Comparison of ENCODE assay signal across 33 cellular contexts in genomic region chr4:1255151-1255550, GRCh38. TPM values are rescaled to one million over a fixed set of nuclear protein-coding genes. Genes with fewer than 3 reads are reported as not detected.
DNase-seq lines count a peak whose midpoint lies in the region; ATAC-seq, FAIRE-seq and TF ChIP-seq lines count a peak whose summit lies in the region.
"Had no signal": no experiment of that assay in that cellular context is flagged by ENCODE, and none has a peak within 500 bp of the region (broad histone marks: within the 10 kb centered on the region; RNA-seq: fewer than 3 reads in every experiment).

No MANE protein-coding gene starts in this region.

- CTCF ChIA-PET in HepG2 (lab: Yijun Ruan, JAX; ENCODE audit: low intra/inter-chr PET ratio, low total read pairs): no interaction called here

- peaks cover 70% of the 10 kb centered on the region for H3K4me1 Mint-ChIP-seq in activated naive CD8-positive, alpha-beta T cell (ENCODE audit: low read depth)
- H3K4me1 Mint-ChIP-seq in activated naive CD8-positive, alpha-beta T cell treated with anti-CD3 and anti-CD28 coated beads for 36 hours: peaks cover 66% of the 10 kb centered on the region
- H3K4me1 Mint-ChIP-seq in osteocyte (ENCODE audit: unreplicated experiment): peaks cover 4% of the 10 kb centered on the region

- H3K27me3 ChIP-seq in HepG2 (ENCODE audit: control insufficient read depth in 1 of 2, insufficient read depth in 2 of 2, low read length in 2 of 2): no peaks in the 10 kb centered on the region
- H3K27me3 ChIP-seq: dorsolateral prefrontal cortex, right atrium auricular region, spleen, testis, vagina had no signal

- H3K27me3 Mint-ChIP-seq in activated naive CD8-positive, alpha-beta T cell: no peaks in the 10 kb centered on the region
- no peaks in the 10 kb centered on the region for H3K27me3 Mint-ChIP-seq in activated naive CD8-positive, alpha-beta T cell treated with anti-CD3 and anti-CD28 coated beads for 36 hours
- no peaks in the 10 kb centered on the region for H3K27me3 Mint-ChIP-seq in osteocyte (ENCODE audit: unreplicated experiment)
- H3K27me3 Mint-ChIP-seq: activated naive CD4-positive, alpha-beta T cell treated with anti-CD3 and anti-CD28 coated beads, Interleukin-2, amount 10 ng/mL, durations not matched to agents 7 days and 5 days; naive B cell; stimulated activated memory B cell treated with anti-CD40 and anti-IgM and Interleukin-4, amounts not matched to agents 10 μg/mL and 1 μg/mL and 100 μg/mL, for 72 hours had no signal

- H2AFZ ChIP-seq in HepG2 (ENCODE audit: low read length): no peak overlapping the region
- H2AFZ ChIP-seq: parathyroid adenoma had no signal

- in situ Hi-C loops in HepG2 (cut with HindIII; ENCODE audit: extremely low pct_ligation_motif_present, low pct_unique_long_range_greater_than_20kb): no loop called here

- no peaks in the 10 kb centered on the region for H3K9me3 Mint-ChIP-seq in activated naive CD8-positive, alpha-beta T cell (ENCODE audit: low read depth)
- H3K9me3 Mint-ChIP-seq in activated naive CD8-positive, alpha-beta T cell treated with anti-CD3 and anti-CD28 coated beads for 36 hours: peaks cover 34% of the 10 kb centered on the region
- peaks cover 41% of the 10 kb centered on the region for H3K9me3 Mint-ChIP-seq in osteocyte (ENCODE audit: unreplicated experiment)

- H3K4me1 ChIP-seq in HepG2 (ENCODE audit: insufficient read depth, low read length): peaks cover 35% of the 10 kb centered on the region
- H3K4me1 ChIP-seq: parathyroid adenoma had no signal

- no TSS peak for BruUV-seq in HepG2 (replicated peaks; lab: Mats Ljungman, UMichigan)

- no peak for TF ChIP-seq POLR2A in HepG2 (IDR thresholded peaks at IDR 0.05; ENCODE audit: insufficient read depth in 1 of 2, low read depth in 2 of 2, low read length in 2 of 2)

- intact Hi-C loops in left colon (cut with DNase I, micrococcal nuclease): no loop called here
- intact Hi-C loops in HepG2 (cut with micrococcal nuclease; ENCODE audit: unreplicated experiment): no loop called here

- H3K36me3 Mint-ChIP-seq in activated naive CD8-positive, alpha-beta T cell: peaks cover 8% of the 10 kb centered on the region
- peaks cover 61% of the 10 kb centered on the region for H3K36me3 Mint-ChIP-seq in activated naive CD8-positive, alpha-beta T cell treated with anti-CD3 and anti-CD28 coated beads for 36 hours
- H3K36me3 Mint-ChIP-seq in osteocyte (ENCODE audit: unreplicated experiment): peaks cover 23% of the 10 kb centered on the region
- H3K36me3 Mint-ChIP-seq: naive B cell had no signal

- peaks cover 13% of the 10 kb centered on the region for H3K79me2 ChIP-seq in HepG2 (ENCODE audit: insufficient read depth, low read length)
- H3K79me2 ChIP-seq: parathyroid adenoma had no signal

- ATAC-seq in left colon (no peak), HepG2 (no peak), GM18870 (IDR thresholded peaks at IDR 0.05; ENCODE audit: unreplicated experiment) (no peak)
- ATAC-seq: foreskin keratinocyte; left cardiac atrium; stimulated activated memory B cell treated with anti-CD40 and anti-IgM and Interleukin-4, amounts not matched to agents 10 μg/mL and 1 μg/mL and 100 μg/mL, for 72 hours had no signal

- H3K27ac ChIP-seq in HepG2 (ENCODE audit: extremely low read length, insufficient read depth, low read length): no peak overlapping the region
- H3K27ac ChIP-seq: dorsolateral prefrontal cortex, foreskin keratinocyte, HL-60, parathyroid adenoma, right atrium auricular region, testis, vagina had no signal

- H3K9ac ChIP-seq in HepG2 (ENCODE audit: insufficient read depth, low read depth, low read length): no peak overlapping the region
- H3K9ac ChIP-seq: parathyroid adenoma had no signal

- H4K20me1 ChIP-seq in HepG2 (ENCODE audit: insufficient read depth, low read length): no peaks in the 10 kb centered on the region

- no peak for TF ChIP-seq RAD21 in HepG2 (CRISPR knock-in tag; IDR thresholded peaks at IDR 0.05)

- no peak for FAIRE-seq in HepG2 (lab: Jason Lieb, UNC)
- FAIRE-seq: astrocyte, endothelial cell of umbilical vein, GM12892 had no signal

- POLR2A ChIA-PET in HepG2 (lab: Yijun Ruan, JAX): no interaction called here

- DNase-seq in activated naive CD8-positive, alpha-beta T cell treated with anti-CD3 and anti-CD28 coated beads for 36 hours: no peak
- DNase-seq in NCI-H226 (peak; percentile 26), epithelial cell of esophagus (ENCODE audit: low read depth) (peak; percentile 50), osteocyte (ENCODE audit: extremely low spot score, unreplicated experiment) (peak; percentile 19), left colon (no peak), HepG2 (ENCODE audit: low spot score) (no peak)
- DNase-seq: activated naive CD4-positive, alpha-beta T cell treated with anti-CD3 and anti-CD28 coated beads, Interleukin-2, amount 10 ng/mL, durations not matched to agents 7 days and 5 days; activated T-cell treated with anti-CD3 and anti-CD28 coated beads, Interleukin-2, amount 50 U/mL, for 48 hours; cerebellar nuclear complex; dorsolateral prefrontal cortex; H7; left cardiac atrium; mesendoderm; naive B cell; NCI-H1417; NCI-H2081 treated with DMSO at 0.1 percent for 48 hours; NCI-H446 treated with DMSO at 0.1 percent for 48 hours; OCI-M1; Right ventricle myocardium superior; spleen; stimulated activated CD4-positive, alpha-beta T cell treated with anti-CD3 and anti-CD28 coated beads, Interleukin-2, amount 100 ng/mL, for 48 hours; testis had no signal

- H3K4me2 ChIP-seq in HepG2 (ENCODE audit: low read depth, low read length): no peak overlapping the region

- peaks cover 27% of the 10 kb centered on the region for H3K9me3 ChIP-seq in HepG2 (ENCODE audit: low read length)
- H3K9me3 ChIP-seq: right atrium auricular region, testis, vagina had no signal

- no peak for TF ChIP-seq CTCF in epithelial cell of esophagus (IDR thresholded peaks at IDR 0.05; ENCODE audit: insufficient read depth, low read depth, low read length, missing control alignments)
- TF ChIP-seq CTCF in osteocyte (IDR thresholded peaks at IDR 0.05): no peak
- TF ChIP-seq CTCF in HepG2 (CRISPR knock-in tag; IDR thresholded peaks at IDR 0.05): no peak

- H3K4me3 ChIP-seq in epithelial cell of esophagus (ENCODE audit: low read length): no peak overlapping the region
- no peak overlapping the region for H3K4me3 ChIP-seq in HepG2 (replicated peaks in 1 of 3; ENCODE audit: insufficient read depth in 1 of 3, low read depth in 2 of 3, low read length in 3 of 3)
- H3K4me3 ChIP-seq: dorsolateral prefrontal cortex, right atrium auricular region, spleen, testis, vagina had no signal

- peak overlapping the region; percentile 82 for H3K27ac Mint-ChIP-seq in activated naive CD8-positive, alpha-beta T cell
- H3K27ac Mint-ChIP-seq in activated naive CD8-positive, alpha-beta T cell treated with anti-CD3 and anti-CD28 coated beads for 36 hours: no peak overlapping the region
- no peak overlapping the region for H3K27ac Mint-ChIP-seq in osteocyte (ENCODE audit: unreplicated experiment)
- H3K27ac Mint-ChIP-seq: stimulated activated memory B cell treated with anti-CD40 and anti-IgM and Interleukin-4, amounts not matched to agents 10 μg/mL and 1 μg/mL and 100 μg/mL, for 72 hours had no signal

- no peak for TF ChIP-seq EP300 in HepG2 (IDR thresholded peaks at IDR 0.05; ENCODE audit: low read depth in 2 of 2, low read length in 2 of 2)
- TF ChIP-seq EP300 in HepG2 (CRISPR knock-in tag; IDR thresholded peaks at IDR 0.05; ENCODE audit: borderline replicate concordance): no peak

- no peak overlapping the region for H3K4me3 Mint-ChIP-seq in activated naive CD8-positive, alpha-beta T cell
- H3K4me3 Mint-ChIP-seq in activated naive CD8-positive, alpha-beta T cell treated with anti-CD3 and anti-CD28 coated beads for 36 hours: no peak overlapping the region
- H3K4me3 Mint-ChIP-seq in osteocyte (ENCODE audit: unreplicated experiment): no peak overlapping the region
- H3K4me3 Mint-ChIP-seq: activated naive CD4-positive, alpha-beta T cell treated with anti-CD3 and anti-CD28 coated beads, Interleukin-2, amount 10 ng/mL, durations not matched to agents 7 days and 5 days; naive B cell; stimulated activated memory B cell treated with anti-CD40 and anti-IgM and Interleukin-4, amounts not matched to agents 10 μg/mL and 1 μg/mL and 100 μg/mL, for 72 hours had no signal

- H3K36me3 ChIP-seq in HepG2 (replicated peaks in 1 of 2; ENCODE audit: control insufficient read depth in 1 of 2, insufficient read depth in 2 of 2, low read length in 2 of 2): 0 out of 5 replicates have a peak, but pooled peaks cover 0 to 2% of the 10 kb centered on the region in 2 experiments
- H3K36me3 ChIP-seq: right atrium auricular region, vagina had no signal

- WGBS in HepG2 (ENCODE audit: low lambda C conversion rate): 63% methylated on average over 4 of the region's 4 CpGs

RNA-seq across cellular contexts. Expression of gene CTBP1, which starts 6.2 kb away (rescaled TPM):
- 100 to 1,000 TPM; 135 to 141 TPM for total RNA-seq in activated naive CD8-positive, alpha-beta T cell treated with anti-CD3 and anti-CD28 coated beads for 36 hours
- total RNA-seq in osteocyte: 172 and 176 TPM in 2 replicates
- total RNA-seq in left colon: 100 to 1,000 TPM; 156 to 180 TPM
- 106 and 112 TPM in 2 replicates for total RNA-seq in HepG2 (2016; rRNA removed; fragmentation: Illumina TruSeq; extraction: Trizol)
- 119 TPM in 2 replicates for total RNA-seq in HepG2 (2016; cell fraction: cytosol; rRNA removed; fragmentation: Illumina TruSeq; extraction: Trizol; ENCODE audit: low read depth)
- 83.8 and 121 TPM in 2 replicates for total RNA-seq in HepG2 (2016; cell fraction: insoluble cytoplasmic fraction; rRNA removed; fragmentation: Illumina TruSeq; extraction: Trizol)
- total RNA-seq in HepG2 (2016; cell fraction: membrane; rRNA removed; fragmentation: Illumina TruSeq; extraction: Trizol): 133 and 173 TPM in 2 replicates
- 51.5 and 60.9 TPM in 2 replicates for total RNA-seq in HepG2 (2016; cell fraction: nucleus; rRNA removed; fragmentation: Illumina TruSeq; extraction: Trizol)
- polyA plus RNA-seq in HepG2 (2011; rRNA removed): 78.5 and 123 TPM in 2 replicates
- polyA plus RNA-seq in HepG2 (2011; cell fraction: cytosol; rRNA removed): 87.2 and 182 TPM in 2 replicates
- polyA plus RNA-seq in HepG2 (2011; cell fraction: nucleus; rRNA removed): 489 and 636 TPM in 2 replicates
- 69.0 and 92.6 TPM in 2 replicates for polyA plus RNA-seq in HepG2 (2012)
- 49.5 and 64.7 TPM in 2 replicates for polyA plus RNA-seq in HepG2 (2016; cell fraction: cytosol; fragmentation: Illumina TruSeq; extraction: Trizol; ENCODE audit: low read depth)
- polyA plus RNA-seq in HepG2 (2016; cell fraction: insoluble cytoplasmic fraction; fragmentation: Illumina TruSeq; extraction: Trizol; ENCODE audit: low read depth): 101 and 112 TPM in 2 replicates
- 103 and 116 TPM in 2 replicates for polyA plus RNA-seq in HepG2 (2016; cell fraction: membrane; fragmentation: Illumina TruSeq; extraction: Trizol; ENCODE audit: low read depth)
- 152 and 155 TPM in 2 replicates for polyA plus RNA-seq in HepG2 (2016; cell fraction: nucleus; fragmentation: Illumina TruSeq; extraction: Trizol; ENCODE audit: insufficient read depth, low read depth)
- polyA minus RNA-seq in HepG2 (2011; rRNA and poly(A)+ RNA removed; ENCODE audit: low replicate concordance): 136 and 350 TPM in 2 replicates
- polyA minus RNA-seq in HepG2 (2011; cell fraction: cytosol; rRNA and poly(A)+ RNA removed): 85.1 and 100 TPM in 2 replicates
- 47.7 and 48.4 TPM in 2 replicates for polyA minus RNA-seq in HepG2 (2011; cell fraction: nucleus; rRNA and poly(A)+ RNA removed)

RNA-seq across cellular contexts. Expression of gene MAEA, which starts 34.5 kb away (rescaled TPM):
- total RNA-seq in activated naive CD8-positive, alpha-beta T cell treated with anti-CD3 and anti-CD28 coated beads for 36 hours: 10 to 100 TPM; 51.3 to 53.2 TPM
- total RNA-seq in osteocyte (62.5 and 62.9 TPM in 2 replicates), left colon (100 to 1,000 TPM in 1 of 2 donors, 10 to 100 TPM in 1; 88.7 to 101 TPM), HepG2 (2016; rRNA removed; fragmentation: Illumina TruSeq; extraction: Trizol) (52.0 and 65.2 TPM in 2 replicates)
- 10.0 and 10.5 TPM in 2 replicates for total RNA-seq in HepG2 (2016; cell fraction: cytosol; rRNA removed; fragmentation: Illumina TruSeq; extraction: Trizol; ENCODE audit: low read depth)
- total RNA-seq in HepG2 (2016; cell fraction: insoluble cytoplasmic fraction; rRNA removed; fragmentation: Illumina TruSeq; extraction: Trizol): 55.0 and 59.4 TPM in 2 replicates
- 23.7 and 24.2 TPM in 2 replicates for total RNA-seq in HepG2 (2016; cell fraction: membrane; rRNA removed; fragmentation: Illumina TruSeq; extraction: Trizol)
- 30.2 and 31.7 TPM in 2 replicates for total RNA-seq in HepG2 (2016; cell fraction: nucleus; rRNA removed; fragmentation: Illumina TruSeq; extraction: Trizol)
- polyA plus RNA-seq in HepG2 (2011; rRNA removed): 57.1 and 60.7 TPM in 2 replicates
- 48.5 and 73.3 TPM in 2 replicates for polyA plus RNA-seq in HepG2 (2011; cell fraction: cytosol; rRNA removed)
- polyA plus RNA-seq in HepG2 (2011; cell fraction: nucleus; rRNA removed): 171 and 221 TPM in 2 replicates
- polyA plus RNA-seq in HepG2 (2012): 28.9 and 30.8 TPM in 2 replicates
- polyA plus RNA-seq in HepG2 (2016; cell fraction: cytosol; fragmentation: Illumina TruSeq; extraction: Trizol; ENCODE audit: low read depth): 5.9 and 6.3 TPM in 2 replicates
- 60.8 and 67.1 TPM in 2 replicates for polyA plus RNA-seq in HepG2 (2016; cell fraction: insoluble cytoplasmic fraction; fragmentation: Illumina TruSeq; extraction: Trizol; ENCODE audit: low read depth)
- 15.8 and 16.9 TPM in 2 replicates for polyA plus RNA-seq in HepG2 (2016; cell fraction: membrane; fragmentation: Illumina TruSeq; extraction: Trizol; ENCODE audit: low read depth)
- polyA plus RNA-seq in HepG2 (2016; cell fraction: nucleus; fragmentation: Illumina TruSeq; extraction: Trizol; ENCODE audit: insufficient read depth, low read depth): 69.6 and 72.4 TPM in 2 replicates
- 56.6 and 139 TPM in 2 replicates for polyA minus RNA-seq in HepG2 (2011; rRNA and poly(A)+ RNA removed; ENCODE audit: low replicate concordance)
- 41.7 and 45.7 TPM in 2 replicates for polyA minus RNA-seq in HepG2 (2011; cell fraction: cytosol; rRNA and poly(A)+ RNA removed)
- polyA minus RNA-seq in HepG2 (2011; cell fraction: nucleus; rRNA and poly(A)+ RNA removed): 40.9 and 44.3 TPM in 2 replicates

Comparison
In these comparisons a context has a peak if more than half of its experiments do, and no peak if none do; other contexts are left out.
1. DNase-seq: peak in NCI-H226 (single experiment), epithelial cell of esophagus (single experiment) and osteocyte (single experiment); none in activated naive CD8-positive, alpha-beta T cell treated with anti-CD3 and anti-CD28 coated beads for 36 hours (single experiment), left colon (0 of 2) and HepG2 (single experiment).